Comparison of ENCODE assay signal across 8 cellular contexts in genomic region chr13:114047358-114047881, GRCh38.
DNase-seq lines count a peak whose midpoint lies in the region; ATAC-seq and TF ChIP-seq lines count a peak whose summit lies in the region.

No MANE protein-coding gene starts in this region.

- peak; percentile 90 for DNase-seq in COLO668 (lab: John Stamatoyannopoulos, UW; ENCODE audit: unreplicated experiment)
- DNase-seq in fibroblast of villous mesenchyme (ENCODE audit: low read depth) = peak; percentile 95
- DNase-seq in substantia nigra (lab: John Stamatoyannopoulos, UW) = no peak
- no peak for DNase-seq in PC-3
- no peak for DNase-seq in SKM-1 treated with dmso at 0.1 percent for 144 hours (lab: John Stamatoyannopoulos, UW; ENCODE audit: unreplicated experiment)

- no peak overlapping the region for H3K4me2 ChIP-seq in PC-3 (ENCODE audit: low read length)

- CTCF ChIA-PET in PC-3 (lab: Charles Lee) = no interaction called here

- H3F3A ChIP-seq in PC-3 (ENCODE audit: low read length, unreplicated experiment) = no peaks in the 10 kb centered on the region

- H3K27ac ChIP-seq in substantia nigra (ENCODE audit: low read depth, low read length, poor library complexity, severe bottlenecking) (no peak overlapping the region), PC-3 (ENCODE audit: low read length) (no peak overlapping the region)

- H3K4me1 ChIP-seq in PC-3 (ENCODE audit: insufficient read depth, low read length) = no peaks in the 10 kb centered on the region

- peak; percentile 94 for TF ChIP-seq EP300 in Ishikawa (IDR thresholded peaks at IDR 0.05; ENCODE audit: borderline replicate concordance)

- ATAC-seq in GM19438 (IDR thresholded peaks at IDR 0.05; ENCODE audit: low read depth, unreplicated experiment) = peak; percentile 72
- no peak for ATAC-seq in PC-3
- no peak for ATAC-seq in HG02981 (IDR thresholded peaks at IDR 0.05; ENCODE audit: unreplicated experiment)

- H2AFZ ChIP-seq in PC-3 (ENCODE audit: low read length) = no peak overlapping the region

- H3K9me2 ChIP-seq in PC-3 (replicated peaks; ENCODE audit: low read length) = no peaks in the 10 kb centered on the region

- H3K9me3 ChIP-seq in PC-3 (ENCODE audit: low read length) = no peaks in the 10 kb centered on the region

- no peaks in the 10 kb centered on the region for H3K36me3 ChIP-seq in PC-3 (ENCODE audit: low read depth, low read length)

- peak; percentile 28; the same call in 1 of the 2 replicates for TF ChIP-seq RAD21 in Ishikawa (IDR thresholded peaks at IDR 0.05; ENCODE audit: low read depth)

- intact Hi-C loops in PC-3 (cut with micrococcal nuclease) = no loop called here

- POLR2A ChIA-PET in PC-3 (lab: Charles Lee; ENCODE audit: unreplicated experiment) = no interaction called here

- H3K79me2 ChIP-seq in PC-3 (ENCODE audit: low read length) = no peaks in the 10 kb centered on the region

- H3K9ac ChIP-seq in PC-3 (ENCODE audit: low read length) = no peak overlapping the region

- H3K4me3 ChIP-seq in fibroblast of villous mesenchyme (ENCODE audit: low read depth, low read length) (no peak overlapping the region), PC-3 (ENCODE audit: low read length) (no peak overlapping the region)

- H3K27me3 ChIP-seq in PC-3 (ENCODE audit: low read length) = no peaks in the 10 kb centered on the region

- BruUV-seq in PC-3 (replicated peaks; lab: Mats Ljungman, UMichigan) = no TSS peak

- H4K20me1 ChIP-seq in PC-3 (ENCODE audit: low read length) = no peaks in the 10 kb centered on the region

- TF ChIP-seq CTCF in fibroblast of villous mesenchyme (IDR thresholded peaks at IDR 0.05; ENCODE audit: insufficient read depth, low read depth, low read length) (no peak), PC-3 (conservative IDR thresholded peaks at IDR 0.05; ENCODE audit: low read depth, low read length) (no peak)

TF ChIP-seq in Ishikawa, 13 proteins besides CTCF, POLR2A, EP300 and RAD21:
- TF ChIP-seq TAF1 (IDR thresholded peaks at IDR 0.05; ENCODE audit: low read depth) (no peak), USF1 (IDR thresholded peaks at IDR 0.05) (peak; percentile 94), FOXM1 (IDR thresholded peaks at IDR 0.05; ENCODE audit: borderline replicate concordance, low read depth) (peak; percentile 66), EGR1 (IDR thresholded peaks at IDR 0.05) (peak; percentile 95), YY1 (IDR thresholded peaks at IDR 0.05; ENCODE audit: low read depth) (no peak), CEBPB (IDR thresholded peaks at IDR 0.05) (no peak), NFIC (IDR thresholded peaks at IDR 0.05) (peak; percentile 78), ZBTB7A (IDR thresholded peaks at IDR 0.05; ENCODE audit: low read depth) (no peak), TEAD4 (IDR thresholded peaks at IDR 0.05) (peak; percentile 72), TCF12 (IDR thresholded peaks at IDR 0.05; ENCODE audit: low read depth) (peak; percentile 96), CREB1 (IDR thresholded peaks at IDR 0.05; ENCODE audit: low read depth) (no peak)
- TF ChIP-seq, protein P1, sequence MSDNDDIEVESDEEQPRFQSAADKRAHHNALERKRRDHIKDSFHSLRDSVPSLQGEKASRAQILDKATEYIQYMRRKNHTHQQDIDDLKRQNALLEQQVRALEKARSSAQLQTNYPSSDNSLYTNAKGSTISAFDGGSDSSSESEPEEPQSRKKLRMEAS (IDR thresholded peaks at IDR 0.05) = peak; percentile 57
- TF ChIP-seq, protein P2, sequence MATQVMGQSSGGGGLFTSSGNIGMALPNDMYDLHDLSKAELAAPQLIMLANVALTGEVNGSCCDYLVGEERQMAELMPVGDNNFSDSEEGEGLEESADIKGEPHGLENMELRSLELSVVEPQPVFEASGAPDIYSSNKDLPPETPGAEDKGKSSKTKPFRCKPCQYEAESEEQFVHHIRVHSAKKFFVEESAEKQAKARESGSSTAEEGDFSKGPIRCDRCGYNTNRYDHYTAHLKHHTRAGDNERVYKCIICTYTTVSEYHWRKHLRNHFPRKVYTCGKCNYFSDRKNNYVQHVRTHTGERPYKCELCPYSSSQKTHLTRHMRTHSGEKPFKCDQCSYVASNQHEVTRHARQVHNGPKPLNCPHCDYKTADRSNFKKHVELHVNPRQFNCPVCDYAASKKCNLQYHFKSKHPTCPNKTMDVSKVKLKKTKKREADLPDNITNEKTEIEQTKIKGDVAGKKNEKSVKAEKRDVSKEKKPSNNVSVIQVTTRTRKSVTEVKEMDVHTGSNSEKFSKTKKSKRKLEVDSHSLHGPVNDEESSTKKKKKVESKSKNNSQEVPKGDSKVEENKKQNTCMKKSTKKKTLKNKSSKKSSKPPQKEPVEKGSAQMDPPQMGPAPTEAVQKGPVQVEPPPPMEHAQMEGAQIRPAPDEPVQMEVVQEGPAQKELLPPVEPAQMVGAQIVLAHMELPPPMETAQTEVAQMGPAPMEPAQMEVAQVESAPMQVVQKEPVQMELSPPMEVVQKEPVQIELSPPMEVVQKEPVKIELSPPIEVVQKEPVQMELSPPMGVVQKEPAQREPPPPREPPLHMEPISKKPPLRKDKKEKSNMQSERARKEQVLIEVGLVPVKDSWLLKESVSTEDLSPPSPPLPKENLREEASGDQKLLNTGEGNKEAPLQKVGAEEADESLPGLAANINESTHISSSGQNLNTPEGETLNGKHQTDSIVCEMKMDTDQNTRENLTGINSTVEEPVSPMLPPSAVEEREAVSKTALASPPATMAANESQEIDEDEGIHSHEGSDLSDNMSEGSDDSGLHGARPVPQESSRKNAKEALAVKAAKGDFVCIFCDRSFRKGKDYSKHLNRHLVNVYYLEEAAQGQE (IDR thresholded peaks at IDR 0.05; ENCODE audit: low read depth) = no peak

Comparison
In these comparisons a context has a peak if more than half of its experiments do, and no peak if none do; other contexts are left out.
1. DNase-seq: peak in COLO668 (single experiment) and fibroblast of villous mesenchyme (single experiment); none in substantia nigra (0 of 49), PC-3 (single experiment) and SKM-1 treated with dmso at 0.1 percent for 144 hours (single experiment).